In the genomic region with DNA sequence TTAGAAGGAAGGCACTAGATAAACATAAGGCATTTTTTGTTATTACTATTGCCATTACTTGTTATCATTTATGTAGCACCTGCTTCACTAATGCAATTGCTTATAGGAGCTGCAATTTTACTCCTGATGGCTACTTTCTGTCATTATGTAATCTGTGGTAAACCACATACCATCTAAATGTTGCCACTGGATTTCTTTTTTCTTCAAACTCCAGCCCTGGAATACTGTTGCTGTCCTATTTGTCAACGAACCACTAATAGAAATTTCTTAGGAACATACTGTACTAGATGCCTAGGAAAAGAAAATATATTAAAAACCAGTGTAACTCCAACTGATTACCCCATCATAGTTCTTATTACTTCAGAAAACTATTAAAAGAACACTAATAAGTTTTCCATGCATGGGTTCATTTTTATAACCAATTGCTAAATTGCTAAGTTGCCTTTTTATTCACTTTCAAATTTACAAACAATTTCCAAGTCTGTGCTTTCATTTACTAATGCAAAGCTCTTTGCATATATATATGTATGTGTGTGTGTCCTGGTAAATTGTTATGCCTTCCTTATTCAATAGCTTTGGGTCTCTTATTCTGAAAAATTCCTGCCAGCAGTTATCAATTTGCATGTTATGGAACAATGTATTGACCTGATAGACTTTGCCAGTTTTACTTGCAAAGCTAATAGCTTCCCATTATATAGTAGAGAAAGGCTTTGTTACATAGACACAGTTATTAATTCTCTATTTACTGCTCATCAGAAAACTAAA, we compare ENCODE assay signal across 24 cellular contexts.
"Had no signal": no experiment of that assay in that cellular context is flagged by ENCODE, and none has a peak within 500 bp of the region (broad histone marks: within the 10 kb centered on the region; RNA-seq: fewer than 3 reads in every experiment).

No MANE protein-coding gene starts in this region.

- H3K4me1 ChIP-seq: colonic mucosa, gastroesophageal sphincter, heart right ventricle, psoas muscle, right atrium auricular region, upper lobe of left lung had no signal

- H3K4me3 ChIP-seq: colonic mucosa, dorsolateral prefrontal cortex, gastroesophageal sphincter, heart right ventricle, ovary, psoas muscle, right atrium auricular region, thoracic aorta, upper lobe of left lung had no signal

- H3K27ac ChIP-seq: brain microvascular endothelial cell, colonic mucosa, dorsolateral prefrontal cortex, gastroesophageal sphincter, heart right ventricle, ovary, psoas muscle, right atrium auricular region, thoracic aorta, upper lobe of left lung had no signal

- H3K9me3 ChIP-seq: colonic mucosa, gastroesophageal sphincter, heart right ventricle, ovary, psoas muscle, right atrium auricular region, thoracic aorta, upper lobe of left lung had no signal

- H3K27me3 ChIP-seq: brain microvascular endothelial cell, colonic mucosa, dorsolateral prefrontal cortex, gastroesophageal sphincter, heart right ventricle, ovary, right atrium auricular region, upper lobe of left lung had no signal

- DNase-seq: activated CD4-positive, alpha-beta T cell treated with anti-CD3 and anti-CD28 coated beads for 4 hours; activated CD4-positive, alpha-beta T cell treated with anti-CD3 and anti-CD28 coated beads, Interleukin-2, amount 50 U/mL, for 48 hours; activated CD8-positive, alpha-beta memory T cell treated with anti-CD3 and anti-CD28 coated beads, Interleukin-2, amount 50 U/mL, for 48 hours; activated naive CD4-positive, alpha-beta T cell treated with Interleukin-2 at 50 U/mL for 16 hours; activated naive CD8-positive, alpha-beta T cell treated with anti-CD3 and anti-CD28 coated beads, Interleukin-2, amount 10 ng/mL, durations not matched to agents 7 days and 5 days; activated T-cell treated with anti-CD3 and anti-CD28 coated beads, Interleukin-2, amount 50 U/mL, for 4 hours; anterior cingulate cortex; brain microvascular endothelial cell; central memory CD4-positive, alpha-beta T cell; colonic mucosa; dorsolateral prefrontal cortex; effector memory CD8-positive, alpha-beta T cell; heart right ventricle; islet precursor cell; left cardiac atrium; ovary; psoas muscle; stimulated activated CD4-positive, alpha-beta T cell treated with anti-CD3 and anti-CD28 coated beads, Interleukin-4, amount 100 ng/mL, for 24 hours; stimulated activated naive CD4-positive, alpha-beta T cell treated with Interleukin-2 at 50 U/mL for 16 hours; T-helper 1 cell; upper lobe of left lung had no signal

- H3K36me3 ChIP-seq: brain microvascular endothelial cell, colonic mucosa, gastroesophageal sphincter, heart right ventricle, ovary, right atrium auricular region, thoracic aorta, upper lobe of left lung had no signal
